In the genomic region with DNA sequence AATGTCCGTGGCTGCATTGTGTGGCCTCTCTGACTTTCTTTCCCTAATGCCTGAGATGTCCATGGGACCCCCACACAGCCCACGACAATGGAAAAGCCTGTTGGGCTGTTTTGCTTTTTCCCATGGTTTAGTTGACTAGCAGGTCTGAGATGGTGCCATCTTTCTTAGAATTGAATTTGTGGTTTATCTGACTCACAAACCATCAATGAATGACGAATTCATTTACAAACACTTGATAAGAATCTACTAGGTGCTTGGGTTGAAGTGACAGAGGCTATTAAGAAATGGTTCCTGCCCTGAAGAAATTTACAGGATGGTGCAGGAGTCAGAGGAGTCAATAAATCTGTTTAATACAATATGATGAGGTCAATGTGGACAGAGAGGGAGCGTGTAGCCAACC, we compare ENCODE assay signal across 19 cellular contexts.
DNase-seq lines count a peak whose midpoint lies in the region; ATAC-seq, FAIRE-seq and TF ChIP-seq lines count a peak whose summit lies in the region.
"Had no signal": no experiment of that assay in that cellular context is flagged by ENCODE, and none has a peak within 500 bp of the region (broad histone marks: within the 10 kb centered on the region; RNA-seq: fewer than 3 reads in every experiment).

No MANE protein-coding gene starts in this region.

- no peak overlapping the region for H3K4me3 Mint-ChIP-seq in type B pancreatic cell
- H3K4me3 Mint-ChIP-seq: endodermal cell; memory B cell; naive thymus-derived CD8-positive, alpha-beta T cell had no signal

- TF ChIP-seq CTCF in bronchial epithelial cell (IDR thresholded peaks at IDR 0.05; ENCODE audit: insufficient read depth, low read length, severe bottlenecking) (no peak), D721Med (IDR thresholded peaks at IDR 0.05; ENCODE audit: insufficient read depth, missing control alignments) (no peak), type B pancreatic cell (conservative IDR thresholded peaks at IDR 0.05) (no peak)

- peak; percentile 86 for FAIRE-seq in RCC 7860 (lab: Jason Lieb, UNC)
- FAIRE-seq in bronchial epithelial cell (lab: Jason Lieb, UNC) = no peak
- FAIRE-seq in HTR-8/SVneo (lab: Jason Lieb, UNC) = no peak
- no peak for FAIRE-seq in D721Med (lab: Jason Lieb, UNC)
- FAIRE-seq: astrocyte, keratinocyte, pancreas had no signal

- H3K27ac Mint-ChIP-seq in type B pancreatic cell = no peak overlapping the region
- H3K27ac Mint-ChIP-seq: endodermal cell, memory B cell had no signal

- no peaks in the 10 kb centered on the region for H3K36me3 Mint-ChIP-seq in type B pancreatic cell

- ATAC-seq in HG02973 (IDR thresholded peaks at IDR 0.05; ENCODE audit: unreplicated experiment) = no peak
- ATAC-seq: naive thymus-derived CD8-positive, alpha-beta T cell; pancreas had no signal

- no peaks in the 10 kb centered on the region for H3K27me3 ChIP-seq in bronchial epithelial cell (ENCODE audit: control insufficient read depth, insufficient read depth, low read length)
- H3K27me3 ChIP-seq: pancreas, sigmoid colon had no signal

- H3K4me1 Mint-ChIP-seq in type B pancreatic cell (ENCODE audit: unreplicated experiment) = no peaks in the 10 kb centered on the region
- H3K4me1 Mint-ChIP-seq: endodermal cell had no signal

- H3K9me3 Mint-ChIP-seq in type B pancreatic cell = no peaks in the 10 kb centered on the region

- no peaks in the 10 kb centered on the region for H3K36me3 ChIP-seq in bronchial epithelial cell (ENCODE audit: control insufficient read depth, insufficient read depth, low read length)
- H3K36me3 ChIP-seq: pancreas, sigmoid colon had no signal

- DNase-seq in A172 (ENCODE audit: low spot score) (peak; percentile 69), EL (peak; percentile 47), RCC 7860 (ENCODE audit: low spot score) (peak; percentile 77), bronchial epithelial cell (ENCODE audit: low read depth) (peak; percentile 83), HTR-8/SVneo (ENCODE audit: insufficient read length, low spot score) (no peak), D721Med (ENCODE audit: insufficient read length, low spot score) (no peak), type B pancreatic cell (ENCODE audit: extremely low spot score, unreplicated experiment) (no peak)
- DNase-seq: activated naive CD4-positive, alpha-beta T cell; endodermal cell; hippocampal formation; naive thymus-derived CD8-positive, alpha-beta T cell; NCI-H1694 treated with DMSO at 0.1 percent for 48 hours; NCI-H226; pancreas; sigmoid colon had no signal

- H3K27me3 Mint-ChIP-seq in type B pancreatic cell = peaks cover 11% of the 10 kb centered on the region

- no peak overlapping the region for H3K4me3 ChIP-seq in bronchial epithelial cell (ENCODE audit: low read depth, low read length)
- H3K4me3 ChIP-seq: pancreas, sigmoid colon had no signal

Comparison
In these comparisons a context has a peak if more than half of its experiments do, and no peak if none do; other contexts are left out.
1. DNase-seq: peak in A172 (single experiment), EL (single experiment), RCC 7860 (single experiment) and bronchial epithelial cell (single experiment); none in HTR-8/SVneo (single experiment), D721Med (single experiment) and type B pancreatic cell (single experiment).